26 cellular contexts compared by ENCODE assay signal in genomic region chr10:62031522-62031921, GRCh38.
DNase-seq lines count a peak whose midpoint lies in the region; ATAC-seq, FAIRE-seq and TF ChIP-seq lines count a peak whose summit lies in the region.
"Had no signal": no experiment of that assay in that cellular context is flagged by ENCODE, and none has a peak within 500 bp of the region (broad histone marks: within the 10 kb centered on the region; RNA-seq: fewer than 3 reads in every experiment).

No MANE protein-coding gene starts in this region.

- H3K27ac Mint-ChIP-seq in activated CD8-positive, alpha-beta memory T cell treated with anti-CD3 and anti-CD28 coated beads, Interleukin-2, amount 10 ng/mL, durations not matched to agents 7 days and 5 days: peak overlapping the region; percentile 6
- peak overlapping the region; percentile 12 for H3K27ac Mint-ChIP-seq in CD8-positive, alpha-beta T cell
- peak overlapping the region; percentile 60 to 80 for H3K27ac Mint-ChIP-seq in T-cell
- H3K27ac Mint-ChIP-seq in progenitor cell of endocrine pancreas: peak overlapping the region; percentile 64
- H3K27ac Mint-ChIP-seq: WTC11 had no signal

- no peak overlapping the region for H3K4me3 ChIP-seq in CD8-positive, alpha-beta T cell (ENCODE audit: low read depth, low read length)
- no peak overlapping the region for H3K4me3 ChIP-seq in kidney (ENCODE audit: low read length in 2 of 2)
- H3K4me3 ChIP-seq: SK-N-MC, spleen, stomach, transverse colon had no signal

- no peak overlapping the region for H3K4me3 Mint-ChIP-seq in activated CD8-positive, alpha-beta memory T cell treated with anti-CD3 and anti-CD28 coated beads, Interleukin-2, amount 10 ng/mL, durations not matched to agents 7 days and 5 days
- H3K4me3 Mint-ChIP-seq in CD8-positive, alpha-beta T cell: no peak overlapping the region
- H3K4me3 Mint-ChIP-seq in T-cell (no peak overlapping the region), progenitor cell of endocrine pancreas (ENCODE audit: low read depth) (no peak overlapping the region)
- H3K4me3 Mint-ChIP-seq: CD8-positive, alpha-beta memory T cell; WTC11 had no signal

- no peak for DNase-seq in activated CD8-positive, alpha-beta memory T cell treated with anti-CD3 and anti-CD28 coated beads, Interleukin-2, amount 10 ng/mL, durations not matched to agents 7 days and 5 days
- no peak for DNase-seq in activated CD8-positive, alpha-beta memory T cell treated with anti-CD3 and anti-CD28 coated beads, Interleukin-2, amount 50 U/mL, for 4 hours
- DNase-seq in CD8-positive, alpha-beta T cell: no peak
- DNase-seq in T-cell (no peak), progenitor cell of endocrine pancreas (ENCODE audit: low spot score, unreplicated experiment) (no peak), kidney (no peak), NCI-H226 (no peak), head of caudate nucleus (no peak)
- DNase-seq: ACHN; amygdala; CD8-positive, alpha-beta memory T cell; DMS53; GF-D8; kidney glomerular epithelial cell; mesenchymal stem cell; NCI-H1417 treated with DMSO at 0.1 percent for 48 hours; NCI-H510A treated with DMSO at 0.1 percent for 48 hours; NK-92 treated with Interleukin-12 subunit alpha and Interleukin-12 subunit beta, amount 100 ng/mL, for 24 hours; spleen; stimulated activated CD4-positive, alpha-beta T cell treated with anti-CD3 and anti-CD28 coated beads, Interleukin-4, amount 100 ng/mL, for 1 hour; stomach; T-helper 9 cell; transverse colon had no signal

- H3K9me3 Mint-ChIP-seq in activated CD8-positive, alpha-beta memory T cell treated with anti-CD3 and anti-CD28 coated beads, Interleukin-2, amount 10 ng/mL, durations not matched to agents 7 days and 5 days (ENCODE audit: low read depth): no peaks in the 10 kb centered on the region
- H3K9me3 Mint-ChIP-seq in CD8-positive, alpha-beta T cell: no peaks in the 10 kb centered on the region
- H3K9me3 Mint-ChIP-seq in T-cell (no peaks in the 10 kb centered on the region), progenitor cell of endocrine pancreas (ENCODE audit: low read depth) (no peaks in the 10 kb centered on the region)
- H3K9me3 Mint-ChIP-seq: CD8-positive, alpha-beta memory T cell; WTC11 had no signal

- H3K27ac ChIP-seq in CD8-positive, alpha-beta T cell (ENCODE audit: low read depth, low read length): no peak overlapping the region
- H3K27ac ChIP-seq in kidney (ENCODE audit: low read depth in 2 of 2, low read length in 2 of 2): no peak overlapping the region
- H3K27ac ChIP-seq: SK-N-MC, stomach, transverse colon had no signal

- POLR2A ChIA-PET in CD8-positive, alpha-beta T cell (lab: Charles Lee): interaction anchor here (0.6 to 1.0 kb wide), 3 partner anchors 22 to 227 kb away, joined by 3 to 4 read pairs (median 3); no protein-coding TSS in a partner anchor
- POLR2A ChIA-PET in T-cell (lab: Charles Lee): interaction anchor here in 1 of 2 donors (0.6 kb wide), 1 partner anchor 39 kb away, joined by 3 read pairs; no protein-coding TSS in a partner anchor

- H3K9ac ChIP-seq in kidney (ENCODE audit: low read length in 2 of 2): no peak overlapping the region

- no peaks in the 10 kb centered on the region for H3K27me3 Mint-ChIP-seq in activated CD8-positive, alpha-beta memory T cell treated with anti-CD3 and anti-CD28 coated beads, Interleukin-2, amount 10 ng/mL, durations not matched to agents 7 days and 5 days
- no peaks in the 10 kb centered on the region for H3K27me3 Mint-ChIP-seq in CD8-positive, alpha-beta T cell (ENCODE audit: low read depth)
- H3K27me3 Mint-ChIP-seq in T-cell (no peaks in the 10 kb centered on the region), progenitor cell of endocrine pancreas (no peaks in the 10 kb centered on the region)

- H3K36me3 ChIP-seq in CD8-positive, alpha-beta T cell (ENCODE audit: insufficient read depth, low read length): no peaks in the 10 kb centered on the region
- no peaks in the 10 kb centered on the region for H3K36me3 ChIP-seq in kidney (ENCODE audit: control insufficient read depth in 1 of 2, insufficient read depth in 2 of 2, low read length in 2 of 2)
- H3K36me3 ChIP-seq: stomach, transverse colon had no signal

- peaks cover 41% of the 10 kb centered on the region for H3K4me1 Mint-ChIP-seq in activated CD8-positive, alpha-beta memory T cell treated with anti-CD3 and anti-CD28 coated beads, Interleukin-2, amount 10 ng/mL, durations not matched to agents 7 days and 5 days
- H3K4me1 Mint-ChIP-seq in CD8-positive, alpha-beta T cell (ENCODE audit: low read depth): peaks cover 44% of the 10 kb centered on the region
- peaks cover 69 to 84% (median 80%) of the 10 kb centered on the region in 3 donors for H3K4me1 Mint-ChIP-seq in T-cell
- peaks cover 17% of the 10 kb centered on the region for H3K4me1 Mint-ChIP-seq in progenitor cell of endocrine pancreas (ENCODE audit: low read depth)

- H3K27me3 ChIP-seq in CD8-positive, alpha-beta T cell (ENCODE audit: insufficient read depth, low read length): no peaks in the 10 kb centered on the region
- H3K27me3 ChIP-seq: spleen, stomach, transverse colon had no signal

- no peak for ATAC-seq in activated CD8-positive, alpha-beta memory T cell treated with anti-CD3 and anti-CD28 coated beads, Interleukin-2, amount 10 ng/mL, durations not matched to agents 7 days and 5 days
- no peak for ATAC-seq in CD8-positive, alpha-beta T cell
- peak in 1 of 4 experiments; percentile 26 for ATAC-seq in T-cell (replicated peaks in 1 of 4)
- ATAC-seq: WTC11 had no signal

- TF ChIP-seq CTCF in CD8-positive, alpha-beta T cell (IDR thresholded peaks at IDR 0.05): no peak
- TF ChIP-seq CTCF in progenitor cell of endocrine pancreas (IDR thresholded peaks at IDR 0.05; ENCODE audit: unreplicated experiment): no peak
- no peak for TF ChIP-seq CTCF in kidney (IDR thresholded peaks at IDR 0.05; ENCODE audit: borderline replicate concordance, extremely low read depth, insufficient read depth)

- peaks cover 3% of the 10 kb centered on the region for H3K4me1 ChIP-seq in CD8-positive, alpha-beta T cell (ENCODE audit: insufficient read depth, low read length)
- H3K4me1 ChIP-seq in kidney (ENCODE audit: control insufficient read depth in 1 of 2, insufficient read depth in 1 of 2, low read depth in 1 of 2, low read length in 2 of 2): peaks cover 0 to 6% of the 10 kb centered on the region in 2 donors

- CTCF ChIA-PET in activated CD8-positive, alpha-beta memory T cell treated with anti-CD3 and anti-CD28 coated beads, Interleukin-2, amount 10 ng/mL, durations not matched to agents 7 days and 5 days (lab: Charles Lee): interaction anchor here (1.4 to 2.4 kb wide), 3 partner anchors 10 to 22 kb away, joined by 3 to 7 read pairs (median 4); no protein-coding TSS in a partner anchor
- CTCF ChIA-PET in CD8-positive, alpha-beta T cell (lab: Charles Lee): no interaction called here
- CTCF ChIA-PET in T-cell (lab: Charles Lee): interaction anchor here in 1 of 2 donors (0.6 to 1.2 kb wide), 5 partner anchors 9 to 214 kb away, joined by 3 to 5 read pairs (median 3); no protein-coding TSS in a partner anchor

- FAIRE-seq in kidney (lab: Jason Lieb, UNC): no peak
- FAIRE-seq: H1 had no signal

- no peaks in the 10 kb centered on the region for H3K9me3 ChIP-seq in CD8-positive, alpha-beta T cell (ENCODE audit: low read length)
- H3K9me3 ChIP-seq in kidney (ENCODE audit: control insufficient read depth in 1 of 2, low read length in 2 of 2): no peaks in the 10 kb centered on the region
- H3K9me3 ChIP-seq: spleen, stomach, transverse colon had no signal

- peaks cover 32% of the 10 kb centered on the region for H3K36me3 Mint-ChIP-seq in activated CD8-positive, alpha-beta memory T cell treated with anti-CD3 and anti-CD28 coated beads, Interleukin-2, amount 10 ng/mL, durations not matched to agents 7 days and 5 days
- peaks cover 11% of the 10 kb centered on the region for H3K36me3 Mint-ChIP-seq in CD8-positive, alpha-beta T cell
- H3K36me3 Mint-ChIP-seq in T-cell: peaks cover 34% of the 10 kb centered on the region
- peaks cover 2% of the 10 kb centered on the region for H3K36me3 Mint-ChIP-seq in progenitor cell of endocrine pancreas (ENCODE audit: insufficient read depth)
- H3K36me3 Mint-ChIP-seq: WTC11 had no signal

- intact Hi-C loops in CD8-positive, alpha-beta T cell (cut with DNase I, micrococcal nuclease): loop anchor here in 1 of 2 experiments (10.0 kb wide), 1 partner anchor 277 kb away; no protein-coding TSS in a partner anchor
- intact Hi-C loops in kidney (cut with DNase I): loop anchor here (10.0 kb wide), 1 partner anchor 193 kb away; no protein-coding TSS in a partner anchor
- intact Hi-C loops in head of caudate nucleus (cut with DNase I): no loop called here

Comparison
In these comparisons a context has a peak if more than half of its experiments do, and no peak if none do; other contexts are left out.
1. H3K27ac Mint-ChIP-seq: peak in every context shown above with its lines; median percentile 70 in T-cell; 64 in progenitor cell of endocrine pancreas; 12 in CD8-positive, alpha-beta T cell; 6 in activated CD8-positive, alpha-beta memory T cell treated with anti-CD3 and anti-CD28 coated beads, Interleukin-2, amount 10 ng/mL, durations not matched to agents 7 days and 5 days.